1 cellular context compared by ENCODE assay signal in genomic region chr7:964401-965231, GRCh38.
A peak's percentile ranks its signal among the peaks of the same experiment; 100 is the strongest.
TF ChIP-seq lines count a peak whose summit lies in the region.

No MANE protein-coding gene starts in this region.

TF ChIP-seq in HEK293, 187 proteins besides CTCF, POLR2A, EP300 and RAD21 (continued from another document):
- TF ChIP-seq, protein P1, sequence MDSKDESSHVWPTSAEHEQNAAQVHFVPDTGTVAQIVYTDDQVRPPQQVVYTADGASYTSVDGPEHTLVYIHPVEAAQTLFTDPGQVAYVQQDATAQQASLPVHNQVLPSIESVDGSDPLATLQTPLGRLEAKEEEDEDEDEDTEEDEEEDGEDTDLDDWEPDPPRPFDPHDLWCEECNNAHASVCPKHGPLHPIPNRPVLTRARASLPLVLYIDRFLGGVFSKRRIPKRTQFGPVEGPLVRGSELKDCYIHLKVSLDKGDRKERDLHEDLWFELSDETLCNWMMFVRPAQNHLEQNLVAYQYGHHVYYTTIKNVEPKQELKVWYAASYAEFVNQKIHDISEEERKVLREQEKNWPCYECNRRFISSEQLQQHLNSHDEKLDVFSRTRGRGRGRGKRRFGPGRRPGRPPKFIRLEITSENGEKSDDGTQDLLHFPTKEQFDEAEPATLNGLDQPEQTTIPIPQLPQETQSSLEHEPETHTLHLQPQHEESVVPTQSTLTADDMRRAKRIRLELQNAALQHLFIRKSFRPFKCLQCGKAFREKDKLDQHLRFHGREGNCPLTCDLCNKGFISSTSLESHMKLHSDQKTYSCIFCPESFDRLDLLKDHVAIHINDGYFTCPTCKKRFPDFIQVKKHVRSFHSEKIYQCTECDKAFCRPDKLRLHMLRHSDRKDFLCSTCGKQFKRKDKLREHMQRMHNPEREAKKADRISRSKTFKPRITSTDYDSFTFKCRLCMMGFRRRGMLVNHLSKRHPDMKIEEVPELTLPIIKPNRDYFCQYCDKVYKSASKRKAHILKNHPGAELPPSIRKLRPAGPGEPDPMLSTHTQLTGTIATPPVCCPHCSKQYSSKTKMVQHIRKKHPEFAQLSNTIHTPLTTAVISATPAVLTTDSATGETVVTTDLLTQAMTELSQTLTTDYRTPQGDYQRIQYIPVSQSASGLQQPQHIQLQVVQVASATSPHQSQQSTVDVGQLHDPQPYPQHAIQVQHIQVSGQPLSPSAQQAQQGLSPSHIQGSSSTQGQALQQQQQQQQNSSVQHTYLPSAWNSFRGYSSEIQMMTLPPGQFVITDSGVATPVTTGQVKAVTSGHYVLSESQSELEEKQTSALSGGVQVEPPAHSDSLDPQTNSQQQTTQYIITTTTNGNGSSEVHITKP (tag by site-specific recombination; IDR thresholded peaks at IDR 0.05), result no peak
- TF ChIP-seq ZNF600 (tag by site-specific recombination; IDR thresholded peaks at IDR 0.05) (no peak), ZNF654 (tag by site-specific recombination; IDR thresholded peaks at IDR 0.05; ENCODE audit: low read depth) (0 out of 2 replicates have a peak, but pooled peaks have one; percentile 8), ZNF214 (tag by site-specific recombination; IDR thresholded peaks at IDR 0.05; ENCODE audit: borderline replicate concordance) (no peak), ZBTB21 (tag by site-specific recombination; IDR thresholded peaks at IDR 0.05) (no peak), GLI4 (tag by site-specific recombination; IDR thresholded peaks at IDR 0.05) (no peak), ZNF157 (tag by site-specific recombination; IDR thresholded peaks at IDR 0.05) (no peak), TSHZ1 (tag by site-specific recombination; IDR thresholded peaks at IDR 0.05; ENCODE audit: borderline replicate concordance) (no peak), ZNF16 (tag by site-specific recombination; IDR thresholded peaks at IDR 0.05; ENCODE audit: low read depth) (no peak), ZNF155 (tag by site-specific recombination; IDR thresholded peaks at IDR 0.05) (no peak), ZNF311 (tag by site-specific recombination; IDR thresholded peaks at IDR 0.05; ENCODE audit: borderline replicate concordance) (no peak), ZNF768 (tag by site-specific recombination; IDR thresholded peaks at IDR 0.05) (no peak)
